In genomic region chr1:219907772-219908070, GRCh38 we compare ENCODE assay signal across 1 cellular context.
TF ChIP-seq lines count a peak whose summit lies in the region.

No MANE protein-coding gene starts in this region.

TF ChIP-seq in K562, 482 proteins besides CTCF, POLR2A, EP300 and RAD21 (continued from another document and continues in another):
- TF ChIP-seq ZNF280B (CRISPR knock-in tag; IDR thresholded peaks at IDR 0.05) (no peak), TCF3 (CRISPR knock-in tag; IDR thresholded peaks at IDR 0.05) (no peak), POLR2G (IDR thresholded peaks at IDR 0.05; ENCODE audit: low read depth, low read length) (no peak), PBX2 (CRISPR knock-in tag; IDR thresholded peaks at IDR 0.05; ENCODE audit: low read depth) (no peak), PBX2 (tag; conservative IDR thresholded peaks at IDR 0.05; ENCODE audit: low read depth) (0 out of 2 replicates have a peak, but pooled peaks have one; percentile 69), MTA3 (IDR thresholded peaks at IDR 0.05; ENCODE audit: borderline replicate concordance) (no peak), ZNF583 (CRISPR knock-in tag; IDR thresholded peaks at IDR 0.05) (0 out of 2 replicates have a peak, but pooled peaks have one; percentile 57), ZNF696 (CRISPR knock-in tag; conservative IDR thresholded peaks at IDR 0.05) (no peak), NFYB (IDR thresholded peaks at IDR 0.05; ENCODE audit: extremely low read depth, insufficient read length) (no peak), MAZ (CRISPR knock-in tag; conservative IDR thresholded peaks at IDR 0.05 in 1 of 2, IDR thresholded peaks at IDR 0.05 in 1 of 2) (0 out of 4 replicates have a peak, but pooled peaks of 1 of the 2 experiments have one; percentile 22), TARDBP (IDR thresholded peaks at IDR 0.05) (no peak), SIN3A (IDR thresholded peaks at IDR 0.05; ENCODE audit: borderline replicate concordance in 2 of 2, control insufficient read depth in 1 of 2, low read depth in 2 of 2, low read length in 2 of 2) (peak in 1 of 2 experiments; percentile 13; a peak in 1 of 4 replicates), THRAP3 (IDR thresholded peaks at IDR 0.05; ENCODE audit: borderline replicate concordance) (no peak), ZNF75A (CRISPR knock-in tag; IDR thresholded peaks at IDR 0.05) (no peak), MCM5 (IDR thresholded peaks at IDR 0.05; ENCODE audit: low read depth) (no peak), ZNF764 (CRISPR knock-in tag; IDR thresholded peaks at IDR 0.05; ENCODE audit: low read depth) (no peak), HSF4 (CRISPR knock-in tag; IDR thresholded peaks at IDR 0.05; ENCODE audit: borderline replicate concordance) (peak; percentile 33; the same call in 1 of the 2 replicates), CREB3L1 (IDR thresholded peaks at IDR 0.05; ENCODE audit: borderline replicate concordance, low read depth) (no peak), ARNT (IDR thresholded peaks at IDR 0.05) (no peak; a peak in 1 of 4 replicates), TCF7L2 (IDR thresholded peaks at IDR 0.05; ENCODE audit: low read depth, low read length) (no peak), ZSCAN29 (IDR thresholded peaks at IDR 0.05) (no peak), ZNF212 (CRISPR knock-in tag; IDR thresholded peaks at IDR 0.05) (no peak), RBM17 (IDR thresholded peaks at IDR 0.05; ENCODE audit: borderline replicate concordance, low read depth, low read length) (no peak), ETS1 (conservative IDR thresholded peaks at IDR 0.05; ENCODE audit: control insufficient read depth, low read depth, low read length) (no peak), ZNF644 (tag; IDR thresholded peaks at IDR 0.05; ENCODE audit: low read depth) (no peak), SMARCB1 (IDR thresholded peaks at IDR 0.05; ENCODE audit: insufficient read length, low read depth) (no peak), ATF3 (IDR thresholded peaks at IDR 0.05) (no peak), ATF3 (CRISPR knock-in tag; conservative IDR thresholded peaks at IDR 0.05) (no peak), USF2 (CRISPR knock-in tag; IDR thresholded peaks at IDR 0.05) (no peak), NUFIP1 (IDR thresholded peaks at IDR 0.05; ENCODE audit: partially characterized antibody) (no peak), ZNF766 (CRISPR knock-in tag; conservative IDR thresholded peaks at IDR 0.05) (no peak), FOXM1 (IDR thresholded peaks at IDR 0.05; ENCODE audit: low read depth) (no peak), FOXM1 (CRISPR knock-in tag; IDR thresholded peaks at IDR 0.05; ENCODE audit: low read depth) (no peak), NFRKB (IDR thresholded peaks at IDR 0.05; ENCODE audit: low read depth) (peak; percentile 41; the same call in 1 of the 2 replicates), MEF2A (IDR thresholded peaks at IDR 0.05; ENCODE audit: control insufficient read depth, low read depth, low read length) (no peak), WHSC1 (IDR thresholded peaks at IDR 0.05; ENCODE audit: low read length) (no peak), TBL1XR1 (IDR thresholded peaks at IDR 0.05; ENCODE audit: low read length in 2 of 2) (no peak), ZBED1 (IDR thresholded peaks at IDR 0.05) (no peak), CEBPG (CRISPR knock-in tag; IDR thresholded peaks at IDR 0.05) (no peak), CEBPG (tag; conservative IDR thresholded peaks at IDR 0.05 in 1 of 2, IDR thresholded peaks at IDR 0.05 in 1 of 2) (no peak), TRIM28 (IDR thresholded peaks at IDR 0.05) (no peak), NBN (IDR thresholded peaks at IDR 0.05; ENCODE audit: low read depth) (0 out of 2 replicates have a peak, but pooled peaks have one; percentile 75), CREB5 (CRISPR knock-in tag; IDR thresholded peaks at IDR 0.05) (no peak), ZNF76 (CRISPR knock-in tag; IDR thresholded peaks at IDR 0.05; ENCODE audit: borderline replicate concordance) (no peak), TFAP4 (CRISPR knock-in tag; IDR thresholded peaks at IDR 0.05; ENCODE audit: borderline replicate concordance) (peak; percentile 66), ZNF274 (IDR thresholded peaks at IDR 0.05; ENCODE audit: borderline replicate concordance, low read depth, low read length) (no peak), ZNF592 (IDR thresholded peaks at IDR 0.05) (peak; percentile 64), NFIX (CRISPR knock-in tag; IDR thresholded peaks at IDR 0.05; ENCODE audit: low read depth) (no peak), UBTF (IDR thresholded peaks at IDR 0.05; ENCODE audit: borderline replicate concordance in 1 of 2, low read depth in 2 of 2, low read length in 2 of 2) (peak; percentile 62 to 67; a peak in 1 of 4 replicates), ARID2 (IDR thresholded peaks at IDR 0.05) (no peak), ZC3H8 (IDR thresholded peaks at IDR 0.05) (no peak)
